ENCODE assay signal across 18 cellular contexts in the genomic region with DNA sequence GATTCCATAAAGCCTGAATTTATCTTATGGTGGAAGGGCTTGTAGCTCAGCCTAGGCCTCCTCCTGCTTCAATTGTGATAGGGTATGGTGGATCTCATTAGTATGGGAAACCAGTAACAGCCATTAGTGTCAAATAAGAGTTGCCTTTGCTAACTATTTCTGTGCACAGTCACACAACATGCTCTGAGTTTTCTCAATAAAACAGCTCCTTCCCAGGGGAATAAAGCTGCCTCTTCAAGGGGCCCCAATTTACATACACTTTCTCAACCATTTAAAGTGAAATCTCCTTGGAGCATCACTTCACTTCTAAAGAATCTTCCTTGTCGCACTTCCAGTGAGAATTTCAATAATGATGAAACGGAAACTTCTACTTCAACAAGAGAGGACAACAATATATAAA. TPM values are rescaled to one million over a fixed set of nuclear protein-coding genes. Genes with fewer than 3 reads are reported as not detected.
DNase-seq lines count a peak whose midpoint lies in the region; ATAC-seq, FAIRE-seq and TF ChIP-seq lines count a peak whose summit lies in the region.
"Had no signal": no experiment of that assay in that cellular context is flagged by ENCODE, and none has a peak within 500 bp of the region (broad histone marks: within the 10 kb centered on the region; RNA-seq: fewer than 3 reads in every experiment).

No MANE protein-coding gene starts in this region.

- TF ChIP-seq EP300 in GM12878 (IDR thresholded peaks at IDR 0.05; ENCODE audit: borderline replicate concordance in 1 of 2, control insufficient read depth in 1 of 2, low read depth in 2 of 2, low read length in 2 of 2), result no peak

- intact Hi-C loops in GM12878 (cut with micrococcal nuclease; ENCODE audit: unreplicated experiment), result no loop called here

- H3K79me2 ChIP-seq in GM12878 (ENCODE audit: control insufficient read depth, insufficient read depth, low read length), result no peaks in the 10 kb centered on the region

- H3K9ac ChIP-seq in GM12878 (ENCODE audit: control insufficient read depth, insufficient read depth, low read length), result no peak overlapping the region

- H4K20me1 ChIP-seq in GM12878 (ENCODE audit: control insufficient read depth, insufficient read depth), result no peaks in the 10 kb centered on the region

- no peak for DNase-seq in activated naive CD4-positive, alpha-beta T cell treated with anti-CD3 and anti-CD28 coated beads, Interleukin-2, amount 10 ng/mL, durations not matched to agents 7 days and 5 days
- no peak for DNase-seq in activated naive CD4-positive, alpha-beta T cell (lab: John Stamatoyannopoulos, UW)
- DNase-seq in GM12878 (ENCODE audit: low read depth, low spot score) (no peak), NCI-H2081 (lab: John Stamatoyannopoulos, UW) (no peak), NCI-H1694 (lab: John Stamatoyannopoulos, UW) (no peak), erythroblast (lab: John Stamatoyannopoulos, UW) (no peak)
- no peak for DNase-seq in naive thymus-derived CD8-positive, alpha-beta T cell
- DNase-seq: EL, H7, MM.1S, NCI-H1105 treated with DMSO at 0.1 percent for 48 hours, NCI-H187 treated with DMSO at 0.1 percent for 48 hours, NCI-H510A treated with DMSO at 0.1 percent for 48 hours, PC-9 had no signal

- no peak for TF ChIP-seq POLR2A in GM12878 (IDR thresholded peaks at IDR 0.05; ENCODE audit: low read depth, low read length)
- TF ChIP-seq POLR2A in erythroblast (IDR thresholded peaks at IDR 0.05; ENCODE audit: low read length), result no peak

- H3K4me3 ChIP-seq in GM12878, result no peak overlapping the region
- H3K4me3 ChIP-seq: PC-9, SJSA1 had no signal

- no peak for TF ChIP-seq RAD21 in GM12878 (IDR thresholded peaks at IDR 0.05; ENCODE audit: insufficient read depth, low read depth, low read length)

- H3K27ac Mint-ChIP-seq in activated naive CD4-positive, alpha-beta T cell treated with anti-CD3 and anti-CD28 coated beads, Interleukin-2, amount 10 ng/mL, durations not matched to agents 7 days and 5 days, result peak overlapping the region; percentile 0
- H3K27ac Mint-ChIP-seq in naive thymus-derived CD8-positive, alpha-beta T cell, result peak overlapping the region in 7 of 10 donors; percentile 29 to 88 (median 37)

- H3K27me3 Mint-ChIP-seq in activated naive CD4-positive, alpha-beta T cell treated with anti-CD3 and anti-CD28 coated beads, Interleukin-2, amount 10 ng/mL, durations not matched to agents 7 days and 5 days, result no peaks in the 10 kb centered on the region
- no peaks in the 10 kb centered on the region for H3K27me3 Mint-ChIP-seq in naive thymus-derived CD8-positive, alpha-beta T cell

- H3K27me3 ChIP-seq in GM12878 (replicated peaks in 1 of 2; ENCODE audit: control insufficient read depth in 2 of 2, insufficient read depth in 2 of 2, low read length in 1 of 2), result no peaks in the 10 kb centered on the region
- H3K27me3 ChIP-seq: SJSA1 had no signal

- no peak for FAIRE-seq in GM12878 (lab: Jason Lieb, UNC)

- TF ChIP-seq CTCF in GM12878 (IDR thresholded peaks at IDR 0.05 in 2 of 3, conservative IDR thresholded peaks at IDR 0.05 in 1 of 3; ENCODE audit: control insufficient read depth in 2 of 3, extremely low read depth in 1 of 3, insufficient read depth in 1 of 3, low read depth in 3 of 3, low read length in 3 of 3), result no peak

- no peaks in the 10 kb centered on the region; a peak in 1 of 4 replicates for H3K36me3 ChIP-seq in GM12878 (ENCODE audit: control insufficient read depth in 2 of 2, insufficient read depth in 2 of 2, low read length in 1 of 2)

- no peak overlapping the region for H3K27ac ChIP-seq in GM12878 (ENCODE audit: control insufficient read depth, insufficient read depth)
- H3K27ac ChIP-seq: C4-2B, PC-9, SJSA1 had no signal

- ATAC-seq in GM12878, result no peak
- no peak for ATAC-seq in naive thymus-derived CD8-positive, alpha-beta T cell
- ATAC-seq in HG02885 (IDR thresholded peaks at IDR 0.05; ENCODE audit: poor library complexity, unreplicated experiment), result no peak

- H3K4me2 ChIP-seq in GM12878 (ENCODE audit: control insufficient read depth, insufficient read depth), result no peak overlapping the region
- H3K4me2 ChIP-seq: PC-9 had no signal

- H3K4me3 Mint-ChIP-seq in activated naive CD4-positive, alpha-beta T cell treated with anti-CD3 and anti-CD28 coated beads, Interleukin-2, amount 10 ng/mL, durations not matched to agents 7 days and 5 days, result no peak overlapping the region
- H3K4me3 Mint-ChIP-seq in naive thymus-derived CD8-positive, alpha-beta T cell, result peak overlapping the region in 2 of 10 donors; percentile 22 to 38

- H3K9me3 ChIP-seq in GM12878 (replicated peaks; ENCODE audit: control insufficient read depth, insufficient read depth, low read length), result no peaks in the 10 kb centered on the region
- H3K9me3 ChIP-seq: SJSA1 had no signal

- H3K4me1 Mint-ChIP-seq in activated naive CD4-positive, alpha-beta T cell treated with anti-CD3 and anti-CD28 coated beads, Interleukin-2, amount 10 ng/mL, durations not matched to agents 7 days and 5 days, result peaks cover 38% of the 10 kb centered on the region
- H3K4me1 Mint-ChIP-seq in naive thymus-derived CD8-positive, alpha-beta T cell, result peaks cover 32 to 71% (median 55%) of the 10 kb centered on the region in 4 donors

- 33% methylated on average over 2 of the region's 2 CpGs for WGBS in GM12878 (ENCODE audit: insufficient coverage, insufficient replicate concordance, low lambda C conversion rate, missing lambda C conversion rate)

- no peaks in the 10 kb centered on the region for H3K4me1 ChIP-seq in GM12878 (ENCODE audit: control insufficient read depth, insufficient read depth, low read length)
- H3K4me1 ChIP-seq: SJSA1 had no signal

- no peak overlapping the region for H2AFZ ChIP-seq in GM12878 (ENCODE audit: control insufficient read depth, low read depth, low read length)
- H2AFZ ChIP-seq: PC-9 had no signal

- RAD21 ChIA-PET in GM12878 (lab: Charles Lee; ENCODE audit: unreplicated experiment), result no interaction called here

- SMC1A ChIA-PET in GM12878 (lab: Charles Lee; ENCODE audit: uncharacterized antibody, unreplicated experiment), result no interaction called here

- CTCF ChIA-PET in activated naive CD4-positive, alpha-beta T cell treated with anti-CD3 and anti-CD28 coated beads, Interleukin-2, amount 10 ng/mL, durations not matched to agents 7 days and 5 days (lab: Charles Lee), result no interaction called here
- CTCF ChIA-PET in GM12878 (lab: Yijun Ruan, JAX), result interaction anchor here (0.5 to 1.1 kb wide), 3 partner anchors 9 to 1266 kb away, joined by 3 read pairs; no protein-coding TSS in a partner anchor

- H3K9me3 Mint-ChIP-seq in activated naive CD4-positive, alpha-beta T cell treated with anti-CD3 and anti-CD28 coated beads, Interleukin-2, amount 10 ng/mL, durations not matched to agents 7 days and 5 days, result no peaks in the 10 kb centered on the region
- no peaks in the 10 kb centered on the region for H3K9me3 Mint-ChIP-seq in naive thymus-derived CD8-positive, alpha-beta T cell

- peaks cover 66% of the 10 kb centered on the region for H3K36me3 Mint-ChIP-seq in activated naive CD4-positive, alpha-beta T cell treated with anti-CD3 and anti-CD28 coated beads, Interleukin-2, amount 10 ng/mL, durations not matched to agents 7 days and 5 days
- H3K36me3 Mint-ChIP-seq in naive thymus-derived CD8-positive, alpha-beta T cell, result peaks cover 0 to 34% (median 5%) of the 10 kb centered on the region in 3 donors

- BruUV-seq in GM12878 (replicated peaks; lab: Mats Ljungman, UMichigan), result no TSS peak

- POLR2A ChIA-PET in GM12878 (lab: Charles Lee), result interaction anchor here (1.0 kb wide), 1 partner anchor 11 kb away, joined by 4 read pairs; no protein-coding TSS in a partner anchor
- POLR2A ChIA-PET in naive thymus-derived CD8-positive, alpha-beta T cell (lab: Charles Lee), result interaction anchor here (1.2 kb wide), 1 partner anchor 10 kb away, joined by 3 read pairs; no protein-coding TSS in a partner anchor

- in situ Hi-C loops in GM12878 (cut with MboI), result no loop called here

TF ChIP-seq in GM12878, 131 proteins besides CTCF, POLR2A, EP300 and RAD21:
- peak; percentile 27 for TF ChIP-seq MEF2B (IDR thresholded peaks at IDR 0.05; ENCODE audit: partially characterized antibody, poor library complexity, severe bottlenecking)
- no peak for TF ChIP-seq WRNIP1 (IDR thresholded peaks at IDR 0.05; ENCODE audit: borderline replicate concordance, low read depth, low read length)
TF ChIP-seq in GM12878: peak in this region for 1.

RNA-seq across cellular contexts. Expression of gene KLF7, which starts 53.4 kb away (rescaled TPM):
- total RNA-seq in GM12878 (2013; cell fraction: nucleolus; rRNA removed), result 51.2 and 57.3 TPM in 2 replicates
- total RNA-seq in GM12878 (2014; rRNA removed) (8.1 and 10.8 TPM in 2 replicates), GM12878 (2014; rRNA removed; fragmentation: Illumina TruSeq; extraction: Trizol) (7.6 and 8.1 TPM in 2 replicates), GM12878 (2021) (20.6 and 24.8 TPM in 2 replicates)
- polyA plus RNA-seq in GM12878 (2011; ENCODE audit: low read depth), result 6.5 TPM
- polyA plus RNA-seq in GM12878 (2011; rRNA removed) (4.7 and 6.4 TPM in 2 replicates), GM12878 (2014; fragmentation: Illumina TruSeq; extraction: Trizol) (13.3 and 20.5 TPM in 2 replicates), GM12878 (2014; fragmentation: Nextera tagmentation; extraction: Ambion mirVana) (1 to 10 TPM; 2.4 to 3.3 TPM), GM12878 (2014; rRNA removed) (9.4 and 10.7 TPM in 2 replicates), GM12878 (2016; fragmentation: Nextera tagmentation; extraction: Ambion mirVana) (10 to 100 TPM in 1 of 2 experiments, 1 to 10 TPM in 1; 5.6 to 10.2 TPM)
- 5.4 and 5.7 TPM in 2 replicates for polyA plus RNA-seq in GM12878 (2011; cell fraction: cytosol; rRNA removed)
- 11.2 and 11.5 TPM in 2 replicates for polyA plus RNA-seq in GM12878 (2011; cell fraction: nucleus; rRNA removed)
- 6.8 and 7.9 TPM in 2 replicates for polyA plus RNA-seq in GM12878 (2012)
- polyA minus RNA-seq in GM12878 (2011; rRNA and poly(A)+ RNA removed), result 8.9 and 12.7 TPM in 2 replicates
- polyA minus RNA-seq in GM12878 (2011; cell fraction: cytosol; rRNA and poly(A)+ RNA removed), result 1.7 and 3.4 TPM in 2 replicates
- polyA minus RNA-seq in GM12878 (2011; cell fraction: nucleus; rRNA and poly(A)+ RNA removed), result 7.1 and 10.4 TPM in 2 replicates
- total RNA-seq in naive thymus-derived CD8-positive, alpha-beta T cell, result 10 to 100 TPM; 79.5 to 89.2 TPM
- 10 to 100 TPM; 15.2 to 29.6 (median 16.3) TPM for polyA plus RNA-seq in naive thymus-derived CD8-positive, alpha-beta T cell
- total RNA-seq: HT-29 had no signal
